In genomic region chr20:22701679-22702308, GRCh38 we compare ENCODE assay signal across 39 cellular contexts.
"Had no signal": no experiment of that assay in that cellular context is flagged by ENCODE, and none has a peak within 500 bp of the region (broad histone marks: within the 10 kb centered on the region; RNA-seq: fewer than 3 reads in every experiment).

No MANE protein-coding gene starts in this region.

- H3K9me3 ChIP-seq: MG63, Peyer's patch had no signal

- H3K4me3 ChIP-seq: cardiac muscle cell, MG63, Peyer's patch had no signal

- ATAC-seq: activated CD8-positive, alpha-beta T cell treated with anti-CD3 and anti-CD28 coated beads for 36 hours; activated T-cell treated with anti-CD3 and anti-CD28 coated beads, Interleukin-2, amount 50 U/mL, for 72 hours; activated T-helper 17 cell treated with anti-CD3 and anti-CD28 coated beads, Interleukin-2, amount 50 U/mL, for 72 hours; PC-3; Right ventricle myocardium inferior had no signal

- DNase-seq: activated CD4-positive, alpha-beta T cell treated with anti-CD3 and anti-CD28 coated beads for 1 hour; activated CD4-positive, alpha-beta T cell treated with anti-CD3 and anti-CD28 coated beads for 48 hours; activated CD4-positive, CD25-positive, alpha-beta regulatory T cell; activated CD8-positive, alpha-beta T cell treated with anti-CD3 and anti-CD28 coated beads for 36 hours; activated effector memory CD4-positive, alpha-beta T cell treated with anti-CD3 and anti-CD28 coated beads, Interleukin-2, amount 50 U/mL, for 16 hours; activated naive CD4-positive, alpha-beta T cell; activated naive CD4-positive, alpha-beta T cell treated with anti-CD3 and anti-CD28 coated beads, Interleukin-2, amount 50 U/mL, for 16 hours; activated naive CD8-positive, alpha-beta T cell treated with anti-CD3 and anti-CD28 coated beads for 36 hours; activated T-cell treated with anti-CD3 and anti-CD28 coated beads, Interleukin-2, amount 50 U/mL, for 1 hour; activated T-cell treated with anti-CD3 and anti-CD28 coated beads, Interleukin-2, amount 50 U/mL, for 72 hours; amniotic stem cell; aorta; brain microvascular endothelial cell; Karpas-422; KBM-7; MG63; MV-4-11; NCI-H1092; NCI-H1436 treated with DMSO at 0.1 percent for 48 hours; NCI-H1694 treated with DMSO at 0.1 percent for 48 hours; NCI-H2029; NCI-H2107; NCI-H2171; NCI-H510A; NCI-H526; NCI-H748 treated with DMSO at 0.1 percent for 48 hours; NK-92 treated with Interleukin-12 subunit alpha and Interleukin-12 subunit beta, amount 100 ng/mL, for 24 hours; PC-3; Peyer's patch; RPMI8226; SIG-M5; SW 1271; T-helper 1 cell; T-helper 2 cell; T-helper 9 cell had no signal

- H3K36me3 ChIP-seq: brain microvascular endothelial cell, cardiac muscle cell, MG63, Peyer's patch had no signal

- H3K4me1 ChIP-seq: Peyer's patch had no signal

- H3K27me3 ChIP-seq: brain microvascular endothelial cell, MG63, Peyer's patch had no signal

- H3K27ac ChIP-seq: brain microvascular endothelial cell, cardiac muscle cell, Peyer's patch, VCaP had no signal
